16 cellular contexts compared by ENCODE assay signal in the genomic region with DNA sequence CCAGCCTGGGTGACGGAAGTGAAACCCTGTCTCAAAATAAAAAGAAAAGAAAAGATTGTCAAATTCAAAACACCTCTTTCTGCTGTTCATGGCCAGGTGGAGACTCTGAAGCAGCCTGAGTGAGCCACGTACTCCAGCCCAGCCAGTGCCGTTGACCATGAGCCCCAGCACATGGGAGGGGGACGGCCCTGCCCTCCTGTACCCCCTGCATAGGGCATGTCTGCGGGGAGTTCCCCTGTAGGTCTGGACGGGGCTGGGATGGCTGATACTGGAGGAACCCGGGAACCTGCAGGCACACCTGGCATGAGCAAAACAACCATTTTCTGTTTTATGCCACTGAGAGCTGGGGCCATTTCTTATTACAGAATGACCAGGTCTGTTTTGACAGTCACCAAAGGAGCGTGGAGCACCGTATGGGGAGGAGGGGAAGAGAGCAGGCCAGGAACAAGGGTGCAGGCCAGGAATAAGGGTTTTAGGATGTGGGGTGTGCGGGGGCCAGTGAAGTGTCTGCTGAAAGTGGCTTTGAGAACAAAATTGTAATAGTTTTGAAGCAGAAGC. TPM values are rescaled to one million over a fixed set of nuclear protein-coding genes. Genes with fewer than 3 reads are reported as not detected.
A peak's percentile ranks its signal among the peaks of the same experiment; 100 is the strongest.
DNase-seq lines count a peak whose midpoint lies in the region; ATAC-seq and TF ChIP-seq lines count a peak whose summit lies in the region.
"Had no signal": no experiment of that assay in that cellular context is flagged by ENCODE, and none has a peak within 500 bp of the region (broad histone marks: within the 10 kb centered on the region; RNA-seq: fewer than 3 reads in every experiment).

No MANE protein-coding gene starts in this region.

- POLR2A ChIA-PET in IMR-90 (lab: Charles Lee; ENCODE audit: unreplicated experiment): no interaction called here

- WGBS in IMR-90 (ENCODE audit: extremely low coverage in 2 of 2, insufficient read length in 1 of 2), 2 experiments: 57% methylated on average over 3 of the region's 10 CpGs; no CpG with 5 or more reads in 1 of the 2 experiments
- 83% methylated on average over 10 of the region's 10 CpGs for WGBS in esophagus muscularis mucosa
- WGBS in testis, 2 donors: 94% methylated on average over 10 of the region's 10 CpGs

- no peak for TF ChIP-seq EP300 in esophagus muscularis mucosa (IDR thresholded peaks at IDR 0.05)

- intact Hi-C loops in IMR-90 (cut with micrococcal nuclease): no loop called here
- intact Hi-C loops in esophagus muscularis mucosa (cut with DNase I): no loop called here
- intact Hi-C loops in testis (cut with DNase I; ENCODE audit: low total_unique reads): no loop called here
- intact Hi-C loops in sciatic nerve (cut with DNase I): no loop called here

- H2AK9ac ChIP-seq in IMR-90 (replicated peaks; ENCODE audit: low read depth, low read length, poor library complexity): no peak overlapping the region

- H3K9me3 ChIP-seq in IMR-90 (ENCODE audit: control insufficient read depth, insufficient read depth, low read length): no peaks in the 10 kb centered on the region
- H3K9me3 ChIP-seq in OCI-LY3 (ENCODE audit: insufficient read depth, low read length): no peaks in the 10 kb centered on the region
- H3K9me3 ChIP-seq in esophagus muscularis mucosa: no peaks in the 10 kb centered on the region
- no peaks in the 10 kb centered on the region for H3K9me3 ChIP-seq in testis
- H3K9me3 ChIP-seq: Caco-2, SJSA1 had no signal

- dilution Hi-C loops in IMR-90 (cut with HindIII; ENCODE audit: low sequenced_read_pairs, unreplicated experiment): no loop called here

- H3K14ac ChIP-seq in IMR-90 (replicated peaks; ENCODE audit: low read depth, low read length): no peak overlapping the region

- ATAC-seq in IMR-90 (ENCODE audit: low read depth) (no peak), sciatic nerve (no peak)

- no peak overlapping the region for H2BK5ac ChIP-seq in IMR-90 (ENCODE audit: low read depth, low read length, poor library complexity, severe bottlenecking)

- no peaks in the 10 kb centered on the region for H3K79me2 ChIP-seq in OCI-LY3 (ENCODE audit: low read length)

- H3K56ac ChIP-seq in IMR-90 (ENCODE audit: extremely low read depth, insufficient read depth, low read length): no peak overlapping the region

- H3K4me1 ChIP-seq in IMR-90 (ENCODE audit: control insufficient read depth, insufficient read depth, low read length) (no peaks in the 10 kb centered on the region), OCI-LY3 (ENCODE audit: low read length) (peaks cover 5% of the 10 kb centered on the region), esophagus muscularis mucosa (no peaks in the 10 kb centered on the region), testis (peaks cover 5% of the 10 kb centered on the region)
- H3K4me1 ChIP-seq: Caco-2, SJSA1 had no signal

- H4K20me1 ChIP-seq in IMR-90 (ENCODE audit: insufficient read depth, low read length) (no peaks in the 10 kb centered on the region), OCI-LY3 (ENCODE audit: insufficient read depth, low read length) (no peaks in the 10 kb centered on the region)

- DNase-seq in IMR-90: no peak
- peak; percentile 86 for DNase-seq in esophagus muscularis mucosa (ENCODE audit: extremely low spot score)
- peak; percentile 4 for DNase-seq in testis
- DNase-seq in NK-92 (lab: John Stamatoyannopoulos, UW; ENCODE audit: unreplicated experiment): no peak
- DNase-seq in sciatic nerve (ENCODE audit: low spot score): no peak
- no peak for DNase-seq in germinal center (ENCODE audit: low spot score)
- DNase-seq: Caco-2, DMS153, HFFc6, NCI-H1417, NCI-H1930, NCI-H2171, NCI-H446 treated with DMSO at 0.1 percent for 48 hours, PC-9 had no signal

- no peak overlapping the region for H3K4me3 ChIP-seq in IMR-90 (ENCODE audit: insufficient read depth, low read depth, low read length)
- H3K4me3 ChIP-seq in OCI-LY3 (ENCODE audit: low read length): no peak overlapping the region
- H3K4me3 ChIP-seq in esophagus muscularis mucosa: no peak overlapping the region
- no peak overlapping the region for H3K4me3 ChIP-seq in testis
- H3K4me3 ChIP-seq: PC-9, SJSA1 had no signal

- no peaks in the 10 kb centered on the region for H3K36me3 ChIP-seq in IMR-90 (ENCODE audit: control insufficient read depth, insufficient read depth, low read length)
- H3K36me3 ChIP-seq in OCI-LY3 (replicated peaks; ENCODE audit: low read depth, low read length): no peaks in the 10 kb centered on the region
- H3K36me3 ChIP-seq in esophagus muscularis mucosa: no peaks in the 10 kb centered on the region
- H3K36me3 ChIP-seq in testis (ENCODE audit: low read depth, missing control alignments): no peaks in the 10 kb centered on the region
- H3K36me3 ChIP-seq: SJSA1 had no signal

- H3K27ac ChIP-seq in IMR-90 (ENCODE audit: insufficient read depth, low read length) (no peak overlapping the region), OCI-LY3 (ENCODE audit: low read length) (no peak overlapping the region), esophagus muscularis mucosa (replicated peaks in 1 of 4) (no peak overlapping the region), testis (no peak overlapping the region)
- H3K27ac ChIP-seq: PC-9, SJSA1 had no signal

- no peak overlapping the region for H2BK15ac ChIP-seq in IMR-90 (ENCODE audit: low read depth, low read length)

- no peak overlapping the region for H3K23ac ChIP-seq in IMR-90 (ENCODE audit: low read depth, low read length)

- no TSS peak for BruUV-seq in IMR-90 (replicated peaks; lab: Mats Ljungman, UMichigan)

- H4K91ac ChIP-seq in IMR-90 (ENCODE audit: insufficient read depth, low read depth, low read length): no peak overlapping the region

- TF ChIP-seq CTCF in IMR-90 (conservative IDR thresholded peaks at IDR 0.05; ENCODE audit: low read depth, low read length) (no peak), OCI-LY3 (IDR thresholded peaks at IDR 0.05; ENCODE audit: low read depth, low read length) (no peak), esophagus muscularis mucosa (IDR thresholded peaks at IDR 0.05) (no peak), testis (IDR thresholded peaks at IDR 0.05) (no peak)

- H2AFZ ChIP-seq in IMR-90 (replicated peaks; ENCODE audit: low read length, poor library complexity): peak overlapping the region; percentile 32
- no peak overlapping the region for H2AFZ ChIP-seq in OCI-LY3 (ENCODE audit: low read depth, low read length)
- H2AFZ ChIP-seq: PC-9 had no signal

- TF ChIP-seq RAD21 in IMR-90 (IDR thresholded peaks at IDR 0.05; ENCODE audit: low read length): no peak

- H4K5ac ChIP-seq in IMR-90 (ENCODE audit: low read depth, low read length): no peak overlapping the region

- no peaks in the 10 kb centered on the region for H3K9me1 ChIP-seq in IMR-90 (ENCODE audit: insufficient read depth, low read length)

- H3K9ac ChIP-seq in IMR-90 (ENCODE audit: low read depth, low read length) (no peak overlapping the region), OCI-LY3 (ENCODE audit: low read length) (no peak overlapping the region)

- CTCF ChIA-PET in IMR-90 (lab: Yijun Ruan, JAX): no interaction called here

- H2AK5ac ChIP-seq in IMR-90 (ENCODE audit: low read depth, low read length): no peak overlapping the region

- H3K27me3 ChIP-seq in IMR-90 (ENCODE audit: control insufficient read depth, insufficient read depth, low read length) (peaks cover 2% of the 10 kb centered on the region; the same call in 1 of the 2 replicates), OCI-LY3 (ENCODE audit: low read depth, low read length) (peaks cover 16% of the 10 kb centered on the region), esophagus muscularis mucosa (peaks cover 0 to 74% (median 0%) of the 10 kb centered on the region in 4 donors), testis (no peaks in the 10 kb centered on the region)

- TF ChIP-seq POLR2A in IMR-90 (IDR thresholded peaks at IDR 0.05; ENCODE audit: low read depth, low read length): no peak
- TF ChIP-seq POLR2A in esophagus muscularis mucosa (IDR thresholded peaks at IDR 0.05; ENCODE audit: low read depth): no peak
- no peak for TF ChIP-seq POLR2A in testis (IDR thresholded peaks at IDR 0.05)

- in situ Hi-C loops in IMR-90 (cut with MboI; ENCODE audit: low sequenced_read_pairs): no loop called here

- H4K8ac ChIP-seq in IMR-90 (ENCODE audit: low read depth in 2 of 2, low read length in 2 of 2): no peak overlapping the region

- no peaks in the 10 kb centered on the region for H3K79me1 ChIP-seq in IMR-90 (ENCODE audit: low read depth in 1 of 2, low read length in 2 of 2)

- no peak overlapping the region for H2BK20ac ChIP-seq in IMR-90 (ENCODE audit: low read depth, low read length)

- H3K18ac ChIP-seq in IMR-90 (ENCODE audit: low read depth, low read length): no peak overlapping the region

- no peak overlapping the region for H3K4me2 ChIP-seq in IMR-90 (ENCODE audit: low read depth, low read length)
- H3K4me2 ChIP-seq in OCI-LY3 (ENCODE audit: low read length): peak overlapping the region; percentile 43; the same call in 1 of the 2 replicates
- H3K4me2 ChIP-seq: PC-9 had no signal

- H2BK120ac ChIP-seq in IMR-90 (ENCODE audit: low read depth, low read length): no peak overlapping the region

- H3K4ac ChIP-seq in IMR-90 (ENCODE audit: low read depth, low read length): no peak overlapping the region

TF ChIP-seq in IMR-90, 13 proteins besides CTCF, POLR2A, EP300 and RAD21 (continues in another document):
- TF ChIP-seq BHLHE40 (IDR thresholded peaks at IDR 0.05; ENCODE audit: low read depth, low read length) (no peak), MAFK (IDR thresholded peaks at IDR 0.05; ENCODE audit: low read depth, low read length) (no peak), MXI1 (IDR thresholded peaks at IDR 0.05; ENCODE audit: borderline replicate concordance, low read depth, low read length) (no peak), CHD1 (IDR thresholded peaks at IDR 0.05; ENCODE audit: low read depth, low read length) (no peak), SMC3 (IDR thresholded peaks at IDR 0.05; ENCODE audit: low read depth, low read length) (no peak), RFX5 (IDR thresholded peaks at IDR 0.05; ENCODE audit: low read depth, low read length) (no peak)
- TF ChIP-seq, protein P1, sequence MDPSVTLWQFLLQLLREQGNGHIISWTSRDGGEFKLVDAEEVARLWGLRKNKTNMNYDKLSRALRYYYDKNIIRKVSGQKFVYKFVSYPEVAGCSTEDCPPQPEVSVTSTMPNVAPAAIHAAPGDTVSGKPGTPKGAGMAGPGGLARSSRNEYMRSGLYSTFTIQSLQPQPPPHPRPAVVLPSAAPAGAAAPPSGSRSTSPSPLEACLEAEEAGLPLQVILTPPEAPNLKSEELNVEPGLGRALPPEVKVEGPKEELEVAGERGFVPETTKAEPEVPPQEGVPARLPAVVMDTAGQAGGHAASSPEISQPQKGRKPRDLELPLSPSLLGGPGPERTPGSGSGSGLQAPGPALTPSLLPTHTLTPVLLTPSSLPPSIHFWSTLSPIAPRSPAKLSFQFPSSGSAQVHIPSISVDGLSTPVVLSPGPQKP (IDR thresholded peaks at IDR 0.05; ENCODE audit: borderline replicate concordance, low read depth, low read length): no peak

RNA-seq across cellular contexts. Expression of a gene that starts 30.1 kb away (rescaled TPM):
- total RNA-seq in IMR-90 (2012; rRNA removed) (15.2 and 21.9 TPM in 2 replicates), esophagus muscularis mucosa (10 to 100 TPM in 2 of 4 donors, 1 to 10 TPM in 2; 8.7 to 27.3 (median 10.2) TPM), testis (10 to 100 TPM; 18.0 to 25.8 TPM), sciatic nerve (27.0 TPM)
- polyA plus RNA-seq in IMR-90 (2012; rRNA removed) (25.3 and 30.2 TPM in 2 replicates), testis (ENCODE audit: insufficient read depth, low read depth, low replicate concordance) (30.5 TPM)
- 11.8 and 21.2 TPM in 2 replicates for polyA plus RNA-seq in IMR-90 (2012; cell fraction: cytosol; rRNA removed)
- 32.2 and 46.9 TPM in 2 replicates for polyA plus RNA-seq in IMR-90 (2012; cell fraction: nucleus; rRNA removed; ENCODE audit: low replicate concordance)

Comparison
In these comparisons a context has a peak if more than half of its experiments do, and no peak if none do; other contexts are left out.
1. DNase-seq: peak in esophagus muscularis mucosa (single experiment) and testis (single experiment); none in IMR-90 (single experiment), NK-92 (single experiment), sciatic nerve (single experiment) and germinal center (single experiment).